8 cellular contexts compared by ENCODE assay signal in genomic region chr17:81412490-81413093, GRCh38. TPM values are rescaled to one million over a fixed set of nuclear protein-coding genes. Genes with fewer than 3 reads are reported as not detected.
A peak's percentile ranks its signal among the peaks of the same experiment; 100 is the strongest.
DNase-seq lines count a peak whose midpoint lies in the region; ATAC-seq and TF ChIP-seq lines count a peak whose summit lies in the region.

No MANE protein-coding gene starts in this region.

- H3K4me3 Mint-ChIP-seq in activated T-cell treated with anti-CD3 and anti-CD28 coated beads, Interleukin-2, amount 50 U/mL, for 72 hours, result peak overlapping the region in 1 of 2 donors; percentile 49

- no peak overlapping the region for H3K4me3 ChIP-seq in right cardiac atrium (ENCODE audit: low read length)
- no peak overlapping the region for H3K4me3 ChIP-seq in esophagus squamous epithelium
- no peak overlapping the region for H3K4me3 ChIP-seq in osteoblast (ENCODE audit: insufficient read depth, low read length)

- ATAC-seq in activated T-cell treated with anti-CD3 and anti-CD28 coated beads, Interleukin-2, amount 50 U/mL, for 72 hours (replicated peaks in 1 of 2), result peak; percentile 71 to 87
- ATAC-seq in right cardiac atrium (peak; percentile 14 to 42), left lobe of liver (no peak)

- TF ChIP-seq POLR2A in esophagus squamous epithelium (IDR thresholded peaks at IDR 0.05), result no peak

- H3K36me3 ChIP-seq in esophagus squamous epithelium (no peaks in the 10 kb centered on the region), osteoblast (ENCODE audit: insufficient read depth, low read length) (no peaks in the 10 kb centered on the region)

- H3K4me1 ChIP-seq in right cardiac atrium (ENCODE audit: control insufficient read depth, insufficient read depth, low read length) (peaks cover under 1% of the 10 kb centered on the region), esophagus squamous epithelium (peaks cover 22 to 43% (median 25%) of the 10 kb centered on the region in 3 donors), osteoblast (ENCODE audit: insufficient read depth, low read length) (peaks cover 1% of the 10 kb centered on the region)

- no peak overlapping the region for H3K27ac Mint-ChIP-seq in activated T-cell treated with anti-CD3 and anti-CD28 coated beads, Interleukin-2, amount 50 U/mL, for 72 hours

- peaks cover 19% of the 10 kb centered on the region for H4K20me1 ChIP-seq in osteoblast (ENCODE audit: insufficient read depth, low read length)

- intact Hi-C loops in right cardiac atrium (cut with DNase I) (no loop called here), esophagus squamous epithelium (cut with DNase I) (no loop called here)

- no peaks in the 10 kb centered on the region for H3K79me2 ChIP-seq in osteoblast (ENCODE audit: insufficient read depth, low read length)

- no peak overlapping the region for H3K27ac ChIP-seq in right cardiac atrium (ENCODE audit: low read length)
- peak overlapping the region in 2 of 4 donors; percentile 0 to 11 for H3K27ac ChIP-seq in esophagus squamous epithelium
- H3K27ac ChIP-seq in osteoblast (ENCODE audit: low read depth, low read length), result no peak overlapping the region

- H2AFZ ChIP-seq in osteoblast (ENCODE audit: low read length), result no peak overlapping the region

- H3K9me3 Mint-ChIP-seq in activated T-cell treated with anti-CD3 and anti-CD28 coated beads, Interleukin-2, amount 50 U/mL, for 72 hours, result peaks cover 0 to 2% of the 10 kb centered on the region in 2 donors

- DNase-seq in activated T-cell treated with anti-CD3 and anti-CD28 coated beads, Interleukin-2, amount 50 U/mL, for 72 hours, result peak; percentile 56 to 64
- DNase-seq in right cardiac atrium (peak; percentile 72 to 86 (median 86)), esophagus squamous epithelium (lab: John Stamatoyannopoulos, UW) (no peak), left lobe of liver (ENCODE audit: low spot score) (no peak), osteoblast (ENCODE audit: insufficient read length, low spot score, missing footprints) (no peak), epidermal melanocyte (ENCODE audit: insufficient read length, low spot score) (no peak)
- DNase-seq in stimulated activated CD8-positive, alpha-beta memory T cell treated with anti-CD3 and anti-CD28 coated beads, Interleukin-7, amount 100 ng/mL, for 1 hour (ENCODE audit: low read depth in 2 of 2), result peak; percentile 29 to 50

- H3K27me3 ChIP-seq in right cardiac atrium (ENCODE audit: control insufficient read depth, insufficient read depth) (no peaks in the 10 kb centered on the region), esophagus squamous epithelium (no peaks in the 10 kb centered on the region), osteoblast (ENCODE audit: insufficient read depth, low read length) (no peaks in the 10 kb centered on the region)

- H3K4me1 Mint-ChIP-seq in activated T-cell treated with anti-CD3 and anti-CD28 coated beads, Interleukin-2, amount 50 U/mL, for 72 hours (ENCODE audit: low read depth), result peaks cover 6% of the 10 kb centered on the region

- H3K27me3 Mint-ChIP-seq in activated T-cell treated with anti-CD3 and anti-CD28 coated beads, Interleukin-2, amount 50 U/mL, for 72 hours (ENCODE audit: low read depth), result peaks cover 6% of the 10 kb centered on the region

- TF ChIP-seq CTCF in esophagus squamous epithelium (IDR thresholded peaks at IDR 0.05) (no peak), osteoblast (IDR thresholded peaks at IDR 0.05; ENCODE audit: extremely low read depth, low read depth, low read length) (no peak)

- no peaks in the 10 kb centered on the region for H3K36me3 Mint-ChIP-seq in activated T-cell treated with anti-CD3 and anti-CD28 coated beads, Interleukin-2, amount 50 U/mL, for 72 hours (ENCODE audit: insufficient read depth in 2 of 2)

- no peak overlapping the region for H3K4me2 ChIP-seq in osteoblast (ENCODE audit: insufficient read depth, low read length)

- H3K9me3 ChIP-seq in right cardiac atrium (ENCODE audit: control insufficient read depth, low read length), result no peaks in the 10 kb centered on the region
- no peaks in the 10 kb centered on the region for H3K9me3 ChIP-seq in esophagus squamous epithelium
- H3K9me3 ChIP-seq in osteoblast (ENCODE audit: low read depth, low read length), result no peaks in the 10 kb centered on the region

- WGBS in right cardiac atrium, result 48% methylated on average over 29 of the region's 29 CpGs
- WGBS in esophagus squamous epithelium, 2 donors, result 23 to 35% methylated on average over 14 to 28 of the region's 29 CpGs

TF ChIP-seq in PFSK-1, 5 proteins besides CTCF, POLR2A, EP300 and RAD21:
- TF ChIP-seq SIN3A (IDR thresholded peaks at IDR 0.05; ENCODE audit: borderline replicate concordance, insufficient read depth, low read length) (no peak), FOXP2 (optimal IDR thresholded peaks at IDR 0.05; ENCODE audit: borderline replicate concordance, extremely low read depth, extremely low read length, insufficient read depth) (peak; percentile 43)
TF ChIP-seq in PFSK-1: peak in this region for 1.

RNA-seq across cellular contexts. Expression of gene BAHCC1, which starts 17.3 kb away (rescaled TPM):
- polyA plus RNA-seq in PFSK-1 (2012; ENCODE audit: insufficient read length, low read depth), result 44.2 TPM
- under 1 TPM; 0.02 to 0.14 TPM for total RNA-seq in activated T-cell treated with anti-CD3 and anti-CD28 coated beads, Interleukin-2, amount 50 U/mL, for 72 hours
- total RNA-seq in right cardiac atrium, result 10 to 100 TPM in 2 of 4 donors, 1 to 10 TPM in 2; 8.3 to 12.8 (median 9.4) TPM
- 8.7 TPM for polyA plus RNA-seq in right cardiac atrium
- total RNA-seq in esophagus squamous epithelium, result 10 to 100 TPM in 1 of 4 donors, 1 to 10 TPM in 3; 3.8 to 10.6 (median 5.4) TPM
- 8.0 TPM for total RNA-seq in left lobe of liver
- total RNA-seq in osteoblast, result 11.2 and 11.5 TPM in 2 replicates

Comparison
In these comparisons a context has a peak if more than half of its experiments do, and no peak if none do; other contexts are left out.
1. DNase-seq: peak in activated T-cell treated with anti-CD3 and anti-CD28 coated beads, Interleukin-2, amount 50 U/mL, for 72 hours (2 of 2), right cardiac atrium (3 of 3) and stimulated activated CD8-positive, alpha-beta memory T cell treated with anti-CD3 and anti-CD28 coated beads, Interleukin-7, amount 100 ng/mL, for 1 hour (2 of 2); none in esophagus squamous epithelium (single experiment), left lobe of liver (single experiment), osteoblast (single experiment) and epidermal melanocyte (single experiment).